Comparison of ENCODE assay signal across 1 cellular context in genomic region chr7:151411551-151411950, GRCh38.
A peak's percentile ranks its signal among the peaks of the same experiment; 100 is the strongest.
TF ChIP-seq lines count a peak whose summit lies in the region.

No MANE protein-coding gene starts in this region.

TF ChIP-seq in HepG2, 621 proteins besides CTCF, POLR2A, EP300 and RAD21 (continued from another document):
- TF ChIP-seq ZBTB33 (CRISPR knock-in tag; IDR thresholded peaks at IDR 0.05): peak; percentile 75
